In genomic region chr10:49538381-49539319, GRCh38 we compare ENCODE assay signal across 8 cellular contexts. TPM values are rescaled to one million over a fixed set of nuclear protein-coding genes. Genes with fewer than 3 reads are reported as not detected.
DNase-seq lines count a peak whose midpoint lies in the region; ATAC-seq, FAIRE-seq and TF ChIP-seq lines count a peak whose summit lies in the region.

ERCC6 (minus strand) TSS chr10:49539121.

- peak within 1 kb of the TSS; percentile 42 for H3K14ac ChIP-seq in trophoblast cell (ENCODE audit: low read length)

- H2AK5ac ChIP-seq in trophoblast cell (ENCODE audit: low read length) = no peak within 1 kb of the TSS

- peak within 1 kb of the TSS; percentile 62 for H2BK120ac ChIP-seq in trophoblast cell (ENCODE audit: insufficient read depth, low read length, poor library complexity)

- H4K12ac ChIP-seq in trophoblast cell (ENCODE audit: low read depth, low read length) = peak within 1 kb of the TSS; percentile 49

- H3K36me3 ChIP-seq in adipocyte (ENCODE audit: control insufficient read depth, insufficient read depth, low read length, severe bottlenecking) = no peaks in the 10 kb centered on the region
- peaks cover 0 to 2% of the 10 kb centered on the region in 2 experiments for H3K36me3 ChIP-seq in trophoblast cell (ENCODE audit: control insufficient read depth in 1 of 2, insufficient read depth in 2 of 2, low read length in 2 of 2)
- H3K36me3 ChIP-seq in tibial nerve = peaks cover 0 to 6% (median 0%) of the 10 kb centered on the region in 3 donors

- H2AFZ ChIP-seq in trophoblast cell (ENCODE audit: insufficient read depth, low read length, poor library complexity) = peak within 1 kb of the TSS; percentile 77

- no peaks in the 10 kb centered on the region for H3K27me3 ChIP-seq in adipocyte (replicated peaks; ENCODE audit: control insufficient read depth, insufficient read depth, low read length)
- H3K27me3 ChIP-seq in trophoblast cell (ENCODE audit: insufficient read depth, low read length) = no peaks in the 10 kb centered on the region
- H3K27me3 ChIP-seq in tibial nerve = no peaks in the 10 kb centered on the region

- H3K79me1 ChIP-seq in trophoblast cell (ENCODE audit: low read length) = peaks cover 8% of the 10 kb centered on the region

- peak within 1 kb of the TSS; percentile 66 for H3K27ac ChIP-seq in trophoblast cell (ENCODE audit: low read depth, low read length)
- H3K27ac ChIP-seq in tibial nerve = peak within 1 kb of the TSS; percentile 65 to 92 (median 88)

- ATAC-seq in HG02840 (IDR thresholded peaks at IDR 0.05; ENCODE audit: low FRiP score, unreplicated experiment) = peak; percentile 92

- H3K79me2 ChIP-seq in trophoblast cell (ENCODE audit: control insufficient read depth, insufficient read depth, low read length, poor library complexity) = peaks cover 3% of the 10 kb centered on the region

- TF ChIP-seq POLR2A in GM12892 (IDR thresholded peaks at IDR 0.05; ENCODE audit: low read depth, low read length) (peak; percentile 70), tibial nerve (IDR thresholded peaks at IDR 0.05) (peak; percentile 26 to 82)

- H3K9me3 ChIP-seq in adipocyte (ENCODE audit: control insufficient read depth, low read length) (no peaks in the 10 kb centered on the region), trophoblast cell (ENCODE audit: insufficient read depth, low read depth, low read length) (no peaks in the 10 kb centered on the region), tibial nerve (no peaks in the 10 kb centered on the region)

- H3K4me3 ChIP-seq in adipocyte (ENCODE audit: low read length) = peak within 1 kb of the TSS; percentile 92
- peak within 1 kb of the TSS; percentile 76 for H3K4me3 ChIP-seq in trophoblast cell (ENCODE audit: low read depth, low read length)
- peak within 1 kb of the TSS; percentile 65 to 90 (median 87) for H3K4me3 ChIP-seq in tibial nerve

- peak; percentile 91 for DNase-seq in GM12892 (ENCODE audit: insufficient read length)
- peak; percentile 94 for DNase-seq in NCI-H1436 (lab: John Stamatoyannopoulos, UW)
- DNase-seq in T follicular helper cell (ENCODE audit: low read depth) = peak; percentile 93
- peak; percentile 99 for DNase-seq in adipocyte (ENCODE audit: low read depth)
- peak; percentile 99 for DNase-seq in cardiac septum (ENCODE audit: low spot score)
- peak; percentile 99 for DNase-seq in trophoblast cell
- peak; percentile 94 to 96 for DNase-seq in tibial nerve (ENCODE audit: low spot score in 2 of 2)

- no peak within 1 kb of the TSS for H3K23ac ChIP-seq in trophoblast cell (ENCODE audit: low read length)

- intact Hi-C loops in cardiac septum (cut with DNase I) = no loop called here

- peak within 1 kb of the TSS; percentile 78 for H2BK5ac ChIP-seq in trophoblast cell (ENCODE audit: low read depth, low read length, poor library complexity)

- H3K4ac ChIP-seq in trophoblast cell (ENCODE audit: low read depth, low read length) = peak within 1 kb of the TSS; percentile 51

- peak within 1 kb of the TSS; percentile 89 for H3K4me2 ChIP-seq in trophoblast cell (ENCODE audit: low read length)

- H3K4me1 ChIP-seq in adipocyte (ENCODE audit: control insufficient read depth, insufficient read depth, low read length) (peaks cover 44% of the 10 kb centered on the region), trophoblast cell (ENCODE audit: control insufficient read depth in 1 of 2, insufficient read depth in 2 of 2, low read length in 2 of 2) (peaks cover 2 to 9% of the 10 kb centered on the region in 2 experiments), tibial nerve (peaks cover 0 to 31% (median 12%) of the 10 kb centered on the region in 4 donors)

- peak; percentile 89 for FAIRE-seq in GM12892 (lab: Jason Lieb, UNC)

- peak within 1 kb of the TSS; percentile 85 for H4K8ac ChIP-seq in trophoblast cell (ENCODE audit: low read depth, low read length)

- H3K9ac ChIP-seq in adipocyte (ENCODE audit: low read length) (peak within 1 kb of the TSS; percentile 87), trophoblast cell (ENCODE audit: low read length) (peak within 1 kb of the TSS; percentile 78)

- H2BK12ac ChIP-seq in trophoblast cell (ENCODE audit: low read length) = peak within 1 kb of the TSS; percentile 19

- WGBS in trophoblast cell (ENCODE audit: extremely low coverage, insufficient coverage, insufficient read length) = no CpG with 5 or more reads among the region's 75 CpGs
- WGBS in tibial nerve, 2 donors = 2 to 5% methylated on average over 21 to 46 of the region's 75 CpGs

- TF ChIP-seq CTCF in tibial nerve (IDR thresholded peaks at IDR 0.05) = peak in 2 of 5 experiments; percentile 22 to 46

- peak within 1 kb of the TSS; percentile 72 for H3K18ac ChIP-seq in trophoblast cell (ENCODE audit: low read length)

- TF ChIP-seq EP300 in tibial nerve (IDR thresholded peaks at IDR 0.05) = peak; percentile 54 to 90

- H4K91ac ChIP-seq in trophoblast cell (ENCODE audit: low read depth, low read length) = peak within 1 kb of the TSS; percentile 81

RNA-seq across cellular contexts. Expression of gene ERCC6, which starts in this region (rescaled TPM):
- polyA plus RNA-seq in GM12892 (2012; ENCODE audit: missing spikeins) = 8.2 TPM
- 21.6 TPM for total RNA-seq in cardiac septum
- 8.3 and 8.7 TPM in 2 replicates for polyA plus RNA-seq in trophoblast cell (2013)
- total RNA-seq in tibial nerve = 10 to 100 TPM; 11.6 to 21.0 (median 17.5) TPM

Comparison
In these comparisons a context has a peak if more than half of its experiments do, and no peak if none do; other contexts are left out.
1. Peak in every context shown above with its lines: DNase-seq, ATAC-seq, H3K4me3 ChIP-seq and H3K27ac ChIP-seq.